Comparison of ENCODE assay signal across 8 cellular contexts in genomic region chr1:204348722-204349121, GRCh38. TPM values are rescaled to one million over a fixed set of nuclear protein-coding genes. Genes with fewer than 3 reads are reported as not detected.
DNase-seq lines count a peak whose midpoint lies in the region; ATAC-seq, FAIRE-seq and TF ChIP-seq lines count a peak whose summit lies in the region.
"Had no signal": no experiment of that assay in that cellular context is flagged by ENCODE, and none has a peak within 500 bp of the region (broad histone marks: within the 10 kb centered on the region; RNA-seq: fewer than 3 reads in every experiment).

No MANE protein-coding gene starts in this region.

- BruUV-seq in HepG2 (replicated peaks; lab: Mats Ljungman, UMichigan): no TSS peak

- peak overlapping the region; percentile 90 for H3K27ac ChIP-seq in colonic mucosa
- H3K27ac ChIP-seq in HepG2 (ENCODE audit: extremely low read length, insufficient read depth, low read length): no peak overlapping the region
- peak overlapping the region in 1 of 2 donors; percentile 20 for H3K27ac ChIP-seq in tibial artery

- POLR2A ChIA-PET in HepG2 (lab: Yijun Ruan, JAX): no interaction called here

- no peak for TF ChIP-seq EP300 in HepG2 (IDR thresholded peaks at IDR 0.05; ENCODE audit: low read depth in 2 of 2, low read length in 2 of 2)
- no peak for TF ChIP-seq EP300 in HepG2 (CRISPR knock-in tag; IDR thresholded peaks at IDR 0.05; ENCODE audit: borderline replicate concordance)

- peak; percentile 24 for DNase-seq in HuH-7.5 (ENCODE audit: low spot score)
- peak; percentile 84 for DNase-seq in colonic mucosa
- peak; percentile 14 for DNase-seq in HepG2 (ENCODE audit: low spot score)
- DNase-seq in tibial artery: peak; percentile 79 to 82
- DNase-seq in Ammon's horn (ENCODE audit: low spot score): no peak
- no peak for DNase-seq in GOT3 (lab: John Stamatoyannopoulos, UW)
- DNase-seq: activated naive CD8-positive, alpha-beta T cell treated with anti-CD3 and anti-CD28 coated beads, Interleukin-2, amount 10 ng/mL, durations not matched to agents 7 days and 5 days had no signal

- in situ Hi-C loops in HepG2 (cut with HindIII; ENCODE audit: extremely low pct_ligation_motif_present, low pct_unique_long_range_greater_than_20kb): no loop called here

- CTCF ChIA-PET in HepG2 (lab: Yijun Ruan, JAX; ENCODE audit: low intra/inter-chr PET ratio, low total read pairs): no interaction called here

- no peaks in the 10 kb centered on the region for H3K27me3 ChIP-seq in colonic mucosa
- no peaks in the 10 kb centered on the region; a peak in 1 of 5 replicates for H3K27me3 ChIP-seq in HepG2 (ENCODE audit: control insufficient read depth in 1 of 2, insufficient read depth in 2 of 2, low read length in 2 of 2)
- peaks cover 0 to 15% of the 10 kb centered on the region in 2 donors for H3K27me3 ChIP-seq in tibial artery

- H3K36me3 ChIP-seq in colonic mucosa: no peaks in the 10 kb centered on the region
- H3K36me3 ChIP-seq in HepG2 (replicated peaks in 1 of 2; ENCODE audit: control insufficient read depth in 1 of 2, insufficient read depth in 2 of 2, low read length in 2 of 2): peaks cover 0 to 1% of the 10 kb centered on the region in 2 experiments; a peak in 1 of 5 replicates
- no peaks in the 10 kb centered on the region for H3K36me3 ChIP-seq in tibial artery

- no peaks in the 10 kb centered on the region for H3K9me3 ChIP-seq in colonic mucosa
- H3K9me3 ChIP-seq in HepG2 (ENCODE audit: low read length): no peaks in the 10 kb centered on the region
- no peaks in the 10 kb centered on the region for H3K9me3 ChIP-seq in tibial artery

- H3K9ac ChIP-seq in colonic mucosa (ENCODE audit: low read depth in 2 of 2, low read length in 2 of 2): peak overlapping the region; percentile 36 to 90
- no peak overlapping the region for H3K9ac ChIP-seq in HepG2 (ENCODE audit: insufficient read depth, low read depth, low read length)

- ATAC-seq in HepG2 (peak; percentile 62), HG03521 (IDR thresholded peaks at IDR 0.05; ENCODE audit: unreplicated experiment) (no peak)

- no peak for TF ChIP-seq RAD21 in HepG2 (CRISPR knock-in tag; IDR thresholded peaks at IDR 0.05)

- H3K79me2 ChIP-seq in HepG2 (ENCODE audit: insufficient read depth, low read length): peaks cover 3% of the 10 kb centered on the region

- 55% methylated on average over 1 of the region's 6 CpGs for WGBS in HepG2 (ENCODE audit: low lambda C conversion rate)

- H2AFZ ChIP-seq in HepG2 (ENCODE audit: low read length): no peak overlapping the region

- intact Hi-C loops in colonic mucosa (cut with DNase I) (no loop called here), HepG2 (cut with micrococcal nuclease; ENCODE audit: unreplicated experiment) (no loop called here), tibial artery (cut with DNase I; ENCODE audit: low total_unique reads) (no loop called here)

- H3K4me3 ChIP-seq in colonic mucosa (no peak overlapping the region), HepG2 (replicated peaks in 1 of 3; ENCODE audit: insufficient read depth in 1 of 3, low read depth in 2 of 3, low read length in 3 of 3) (no peak overlapping the region), tibial artery (no peak overlapping the region)

- FAIRE-seq in HepG2 (lab: Jason Lieb, UNC): peak; percentile 8

- TF ChIP-seq POLR2A in HepG2 (IDR thresholded peaks at IDR 0.05; ENCODE audit: insufficient read depth in 1 of 2, low read depth in 2 of 2, low read length in 2 of 2): no peak

- H3K4me1 ChIP-seq in colonic mucosa (peaks cover 23% of the 10 kb centered on the region), HepG2 (ENCODE audit: insufficient read depth, low read length) (peaks cover 24% of the 10 kb centered on the region), tibial artery (peaks cover 0 to 6% (median 3%) of the 10 kb centered on the region in 4 donors)

- no peak for TF ChIP-seq CTCF in colonic mucosa (IDR thresholded peaks at IDR 0.05)
- no peak for TF ChIP-seq CTCF in HepG2 (CRISPR knock-in tag; IDR thresholded peaks at IDR 0.05)
- no peak for TF ChIP-seq CTCF in tibial artery (IDR thresholded peaks at IDR 0.05)

- no peak overlapping the region for H3K4me2 ChIP-seq in HepG2 (ENCODE audit: low read depth, low read length)

- no peaks in the 10 kb centered on the region for H4K20me1 ChIP-seq in HepG2 (ENCODE audit: insufficient read depth, low read length)

TF ChIP-seq in HepG2, 621 proteins besides CTCF, POLR2A, EP300 and RAD21 (continues in another document):
- TF ChIP-seq MYPOP (CRISPR knock-in tag; IDR thresholded peaks at IDR 0.05) (no peak), HCFC1 (IDR thresholded peaks at IDR 0.05; ENCODE audit: low read depth, low read length) (no peak), SCMH1 (CRISPR knock-in tag; IDR thresholded peaks at IDR 0.05; ENCODE audit: borderline replicate concordance) (no peak), GABPA (IDR thresholded peaks at IDR 0.05; ENCODE audit: low read depth, low read length) (no peak), GABPA (CRISPR knock-in tag; IDR thresholded peaks at IDR 0.05; ENCODE audit: low read depth) (no peak), PATZ1 (CRISPR knock-in tag; IDR thresholded peaks at IDR 0.05) (0 out of 2 replicates have a peak, but pooled peaks have one; percentile 19), TGIF2 (CRISPR knock-in tag; IDR thresholded peaks at IDR 0.05) (0 out of 2 replicates have a peak, but pooled peaks have one; percentile 23), SOX6 (IDR thresholded peaks at IDR 0.05) (no peak), SOX6 (CRISPR knock-in tag; IDR thresholded peaks at IDR 0.05) (0 out of 2 replicates have a peak, but pooled peaks have one; percentile 19)

RNA-seq across cellular contexts. Expression of gene PLEKHA6, which starts 11.0 kb away (rescaled TPM):
- total RNA-seq in colonic mucosa (100 to 1,000 TPM in 1 of 2 donors, 10 to 100 TPM in 1; 84.5 to 165 TPM), HepG2 (2016; rRNA removed; fragmentation: Illumina TruSeq; extraction: Trizol) (10.8 and 11.4 TPM in 2 replicates)
- total RNA-seq in HepG2 (2016; cell fraction: cytosol; rRNA removed; fragmentation: Illumina TruSeq; extraction: Trizol; ENCODE audit: low read depth): 0.40 and 1.1 TPM in 2 replicates
- total RNA-seq in HepG2 (2016; cell fraction: insoluble cytoplasmic fraction; rRNA removed; fragmentation: Illumina TruSeq; extraction: Trizol): 7.3 and 13.7 TPM in 2 replicates
- total RNA-seq in HepG2 (2016; cell fraction: membrane; rRNA removed; fragmentation: Illumina TruSeq; extraction: Trizol): 3.9 and 4.0 TPM in 2 replicates
- total RNA-seq in HepG2 (2016; cell fraction: nucleus; rRNA removed; fragmentation: Illumina TruSeq; extraction: Trizol): 16.8 and 17.2 TPM in 2 replicates
- polyA plus RNA-seq in HepG2 (2011; rRNA removed): 5.3 and 6.4 TPM in 2 replicates
- 2.2 TPM in 2 replicates for polyA plus RNA-seq in HepG2 (2011; cell fraction: cytosol; rRNA removed)
- 18.8 and 20.9 TPM in 2 replicates for polyA plus RNA-seq in HepG2 (2011; cell fraction: nucleus; rRNA removed)
- polyA plus RNA-seq in HepG2 (2012): 6.1 and 6.4 TPM in 2 replicates
- polyA plus RNA-seq in HepG2 (2016; cell fraction: cytosol; fragmentation: Illumina TruSeq; extraction: Trizol; ENCODE audit: low read depth): 0.33 and 0.35 TPM in 2 replicates
- 5.7 and 9.8 TPM in 2 replicates for polyA plus RNA-seq in HepG2 (2016; cell fraction: insoluble cytoplasmic fraction; fragmentation: Illumina TruSeq; extraction: Trizol; ENCODE audit: low read depth)
- 1.2 and 1.6 TPM in 2 replicates for polyA plus RNA-seq in HepG2 (2016; cell fraction: membrane; fragmentation: Illumina TruSeq; extraction: Trizol; ENCODE audit: low read depth)
- 24.1 and 24.3 TPM in 2 replicates for polyA plus RNA-seq in HepG2 (2016; cell fraction: nucleus; fragmentation: Illumina TruSeq; extraction: Trizol; ENCODE audit: insufficient read depth, low read depth)
- 5.2 and 11.2 TPM in 2 replicates for polyA minus RNA-seq in HepG2 (2011; rRNA and poly(A)+ RNA removed; ENCODE audit: low replicate concordance)
- polyA minus RNA-seq in HepG2 (2011; cell fraction: cytosol; rRNA and poly(A)+ RNA removed): 3.2 and 7.6 TPM in 2 replicates
- polyA minus RNA-seq in HepG2 (2011; cell fraction: nucleus; rRNA and poly(A)+ RNA removed): 11.1 and 11.8 TPM in 2 replicates

Comparison
In these comparisons a context has a peak if more than half of its experiments do, and no peak if none do; other contexts are left out.
1. DNase-seq: peak in HuH-7.5 (single experiment), colonic mucosa (single experiment), HepG2 (single experiment) and tibial artery (2 of 2); none in Ammon's horn (single experiment) and GOT3 (single experiment).
2. RNA of gene PLEKHA6, which starts 11.0 kb away (total RNA-seq): 84.5 to 165 TPM in colonic mucosa; 0.40 to 17.2 TPM in HepG2; every median in the first group is over 4 times any median in the second.